39 cellular contexts compared by ENCODE assay signal in the genomic region with DNA sequence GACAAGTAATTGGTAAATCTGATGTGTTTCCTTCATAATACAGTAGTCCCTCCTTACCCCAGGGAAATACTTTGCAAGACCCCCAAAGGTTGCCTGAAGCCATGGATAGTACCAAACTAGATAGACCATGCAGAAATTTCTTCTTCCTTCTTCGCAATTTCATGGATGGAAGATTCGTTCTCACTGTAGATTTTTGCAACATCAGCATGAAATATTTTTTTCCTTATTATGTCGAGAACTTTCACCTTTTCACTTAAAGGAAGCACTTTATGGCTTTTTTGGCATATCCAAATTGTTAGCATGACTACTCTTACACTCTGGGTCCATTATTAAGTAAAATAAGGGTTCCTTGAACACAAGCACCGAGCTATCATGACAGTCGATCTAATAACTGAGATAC.
"Had no signal": no experiment of that assay in that cellular context is flagged by ENCODE, and none has a peak within 500 bp of the region (broad histone marks: within the 10 kb centered on the region; RNA-seq: fewer than 3 reads in every experiment).

No MANE protein-coding gene starts in this region.

- H3K4me1 ChIP-seq: adrenal gland, ascending aorta, body of pancreas, breast epithelium had no signal

- H3K36me3 Mint-ChIP-seq: activated naive CD4-positive, alpha-beta T cell treated with anti-CD3 and anti-CD28 coated beads, Interleukin-2, amount 10 ng/mL, durations not matched to agents 7 days and 5 days; activated naive CD4-positive, alpha-beta T cell treated with anti-CD3 and anti-CD28 coated beads, Interleukin-2, amount 50 U/mL, for 24 hours; activated naive CD4-positive, alpha-beta T cell treated with anti-CD3 and anti-CD28 coated beads, Interleukin-2, amount 50 U/mL, for 72 hours; activated naive CD8-positive, alpha-beta T cell; activated naive CD8-positive, alpha-beta T cell treated with anti-CD3 and anti-CD28 coated beads for 36 hours; activated naive CD8-positive, alpha-beta T cell treated with anti-CD3 and anti-CD28 coated beads, Interleukin-2, amount 10 ng/mL, durations not matched to agents 7 days and 5 days; brain had no signal

- H3K27me3 Mint-ChIP-seq: activated naive CD4-positive, alpha-beta T cell treated with anti-CD3 and anti-CD28 coated beads, Interleukin-2, amount 10 ng/mL, durations not matched to agents 7 days and 5 days; activated naive CD8-positive, alpha-beta T cell; activated naive CD8-positive, alpha-beta T cell treated with anti-CD3 and anti-CD28 coated beads for 36 hours; activated T-helper 17 cell treated with anti-CD3 and anti-CD28 coated beads, Interleukin-2, amount 50 U/mL, for 72 hours; central memory CD8-positive, alpha-beta T cell had no signal

- H3K9me3 Mint-ChIP-seq: activated naive CD4-positive, alpha-beta T cell treated with anti-CD3 and anti-CD28 coated beads for 36 hours; activated naive CD4-positive, alpha-beta T cell treated with anti-CD3 and anti-CD28 coated beads, Interleukin-2, amount 10 ng/mL, durations not matched to agents 7 days and 5 days; activated naive CD4-positive, alpha-beta T cell treated with anti-CD3 and anti-CD28 coated beads, Interleukin-2, amount 50 U/mL, for 24 hours; activated naive CD4-positive, alpha-beta T cell treated with anti-CD3 and anti-CD28 coated beads, Interleukin-2, amount 50 U/mL, for 72 hours; activated naive CD8-positive, alpha-beta T cell treated with anti-CD3 and anti-CD28 coated beads for 36 hours; activated naive CD8-positive, alpha-beta T cell treated with anti-CD3 and anti-CD28 coated beads, Interleukin-2, amount 10 ng/mL, durations not matched to agents 7 days and 5 days; activated naive CD8-positive, alpha-beta T cell treated with anti-CD3 and anti-CD28 coated beads, Interleukin-2, amount 50 U/mL, for 24 hours; activated T-cell treated with anti-CD3 and anti-CD28 coated beads, Interleukin-2, amount 50 U/mL, for 4 hours; activated T-cell treated with anti-CD3 and anti-CD28 coated beads, Interleukin-2, amount 50 U/mL, for 72 hours; activated T-helper 1 cell treated with anti-CD3 and anti-CD28 coated beads, Interleukin-12 subunit alpha, Interleukin-12 subunit beta, Interleukin-2, Interleukin-4 antibody, amounts not matched to agents 30 ng/mL and 10 ng/mL and 1 ng/mL, durations not matched to agents 14 hours and 24 hours and 36 hours; activated T-helper 17 cell treated with anti-CD3 and anti-CD28 coated beads, Interleukin-2, amount 50 U/mL, for 72 hours; activated T-helper 2 cell treated with anti-CD3 and anti-CD28 coated beads, Interferon-gamma antibody, Interleukin-2, Interleukin-4, amounts not matched to agents 10 μg/mL and 5 μg/mL and 100 μg/mL, durations not matched to agents 14 hours and 24 hours and 36 hours; central memory CD8-positive, alpha-beta T cell had no signal

- H3K36me3 ChIP-seq: adrenal gland, ascending aorta, brain microvascular endothelial cell, breast epithelium, cardiac muscle cell had no signal

- H3K4me1 Mint-ChIP-seq: activated naive CD4-positive, alpha-beta T cell treated with anti-CD3 and anti-CD28 coated beads, Interleukin-2, amount 10 ng/mL, durations not matched to agents 7 days and 5 days; activated naive CD4-positive, alpha-beta T cell treated with anti-CD3 and anti-CD28 coated beads, Interleukin-2, amount 50 U/mL, for 24 hours; activated naive CD8-positive, alpha-beta T cell treated with anti-CD3 and anti-CD28 coated beads for 36 hours; activated naive CD8-positive, alpha-beta T cell treated with anti-CD3 and anti-CD28 coated beads, Interleukin-2, amount 10 ng/mL, durations not matched to agents 7 days and 5 days; activated naive CD8-positive, alpha-beta T cell treated with anti-CD3 and anti-CD28 coated beads, Interleukin-2, amount 50 U/mL, for 24 hours; activated T-helper 17 cell treated with anti-CD3 and anti-CD28 coated beads, Interleukin-2, amount 50 U/mL, for 72 hours; brain; central memory CD8-positive, alpha-beta T cell had no signal

- H3K27me3 ChIP-seq: adrenal gland, ascending aorta, body of pancreas, brain microvascular endothelial cell, breast epithelium, cardiac muscle cell had no signal

- H3K27ac ChIP-seq: adrenal gland, ascending aorta, body of pancreas, brain microvascular endothelial cell, breast epithelium, cardiac muscle cell had no signal

- FAIRE-seq: astrocyte, bronchial epithelial cell, colon had no signal

- H3K4me3 ChIP-seq: adrenal gland, ascending aorta, body of pancreas, breast epithelium, cardiac muscle cell had no signal

- H3K4me3 Mint-ChIP-seq: activated naive CD4-positive, alpha-beta T cell treated with anti-CD3 and anti-CD28 coated beads for 36 hours; activated naive CD4-positive, alpha-beta T cell treated with anti-CD3 and anti-CD28 coated beads, Interleukin-2, amount 10 ng/mL, durations not matched to agents 7 days and 5 days; activated naive CD4-positive, alpha-beta T cell treated with anti-CD3 and anti-CD28 coated beads, Interleukin-2, amount 50 U/mL, for 24 hours; activated naive CD8-positive, alpha-beta T cell; activated naive CD8-positive, alpha-beta T cell treated with anti-CD3 and anti-CD28 coated beads for 36 hours; activated naive CD8-positive, alpha-beta T cell treated with anti-CD3 and anti-CD28 coated beads, Interleukin-2, amount 10 ng/mL, durations not matched to agents 7 days and 5 days; activated naive CD8-positive, alpha-beta T cell treated with anti-CD3 and anti-CD28 coated beads, Interleukin-2, amount 50 U/mL, for 24 hours; activated T-cell treated with anti-CD3 and anti-CD28 coated beads, Interleukin-2, amount 50 U/mL, for 4 hours; activated T-cell treated with anti-CD3 and anti-CD28 coated beads, Interleukin-2, amount 50 U/mL, for 72 hours; activated T-helper 1 cell treated with anti-CD3 and anti-CD28 coated beads, Interleukin-12 subunit alpha, Interleukin-12 subunit beta, Interleukin-2, Interleukin-4 antibody, amounts not matched to agents 30 ng/mL and 10 ng/mL and 1 ng/mL, durations not matched to agents 14 hours and 24 hours and 36 hours; activated T-helper 17 cell treated with anti-CD3 and anti-CD28 coated beads, Interleukin-2, amount 50 U/mL, for 72 hours; brain; central memory CD8-positive, alpha-beta T cell had no signal

- ATAC-seq: activated naive CD4-positive, alpha-beta T cell treated with anti-CD3 and anti-CD28 coated beads, Interleukin-2, amount 50 U/mL, for 72 hours; activated naive CD8-positive, alpha-beta T cell treated with anti-CD3 and anti-CD28 coated beads, Interleukin-2, amount 50 U/mL, for 24 hours; activated T-cell treated with anti-CD3 and anti-CD28 coated beads, Interleukin-2, amount 50 U/mL, for 4 hours; activated T-cell treated with anti-CD3 and anti-CD28 coated beads, Interleukin-2, amount 50 U/mL, for 72 hours; activated T-helper 17 cell treated with anti-CD3 and anti-CD28 coated beads, Interleukin-2, amount 50 U/mL, for 72 hours; body of pancreas had no signal

- H3K27ac Mint-ChIP-seq: activated naive CD4-positive, alpha-beta T cell treated with anti-CD3 and anti-CD28 coated beads for 36 hours; activated naive CD4-positive, alpha-beta T cell treated with anti-CD3 and anti-CD28 coated beads, Interleukin-2, amount 10 ng/mL, durations not matched to agents 7 days and 5 days; activated naive CD4-positive, alpha-beta T cell treated with anti-CD3 and anti-CD28 coated beads, Interleukin-2, amount 50 U/mL, for 24 hours; activated naive CD4-positive, alpha-beta T cell treated with anti-CD3 and anti-CD28 coated beads, Interleukin-2, amount 50 U/mL, for 72 hours; activated naive CD8-positive, alpha-beta T cell; activated naive CD8-positive, alpha-beta T cell treated with anti-CD3 and anti-CD28 coated beads for 36 hours; activated naive CD8-positive, alpha-beta T cell treated with anti-CD3 and anti-CD28 coated beads, Interleukin-2, amount 10 ng/mL, durations not matched to agents 7 days and 5 days; activated naive CD8-positive, alpha-beta T cell treated with anti-CD3 and anti-CD28 coated beads, Interleukin-2, amount 50 U/mL, for 24 hours; activated T-cell treated with anti-CD3 and anti-CD28 coated beads, Interleukin-2, amount 50 U/mL, for 72 hours; activated T-helper 1 cell treated with anti-CD3 and anti-CD28 coated beads, Interleukin-12 subunit alpha, Interleukin-12 subunit beta, Interleukin-2, Interleukin-4 antibody, amounts not matched to agents 30 ng/mL and 10 ng/mL and 1 ng/mL, durations not matched to agents 14 hours and 24 hours and 36 hours; activated T-helper 17 cell treated with anti-CD3 and anti-CD28 coated beads, Interleukin-2, amount 50 U/mL, for 72 hours; activated T-helper 2 cell treated with anti-CD3 and anti-CD28 coated beads, Interferon-gamma antibody, Interleukin-2, Interleukin-4, amounts not matched to agents 10 μg/mL and 5 μg/mL and 100 μg/mL, durations not matched to agents 14 hours and 24 hours and 36 hours; brain had no signal

- H3K9me3 ChIP-seq: adrenal gland, ascending aorta, body of pancreas, breast epithelium had no signal

- DNase-seq: activated effector memory CD4-positive, alpha-beta T cell treated with anti-CD3 and anti-CD28 coated beads, Interleukin-2, amount 50 U/mL, for 16 hours; activated effector memory CD4-positive, alpha-beta T cell treated with Interleukin-2 at 50 U/mL for 16 hours; activated gamma-delta T cell; activated gamma-delta T cell treated with Interleukin-2 at 50 U/mL for 16 hours; activated naive CD4-positive, alpha-beta T cell; activated naive CD4-positive, alpha-beta T cell treated with anti-CD3 and anti-CD28 coated beads for 36 hours; activated naive CD4-positive, alpha-beta T cell treated with anti-CD3 and anti-CD28 coated beads, Interleukin-2, amount 10 ng/mL, durations not matched to agents 7 days and 5 days; activated naive CD4-positive, alpha-beta T cell treated with anti-CD3 and anti-CD28 coated beads, Interleukin-2, amount 50 U/mL, for 16 hours; activated naive CD4-positive, alpha-beta T cell treated with Interleukin-2 at 50 U/mL for 16 hours; activated naive CD8-positive, alpha-beta T cell treated with anti-CD3 and anti-CD28 coated beads for 36 hours; activated naive CD8-positive, alpha-beta T cell treated with anti-CD3 and anti-CD28 coated beads, Interleukin-2, amount 10 ng/mL, durations not matched to agents 7 days and 5 days; activated naive CD8-positive, alpha-beta T cell treated with anti-CD3 and anti-CD28 coated beads, Interleukin-2, amount 50 U/mL, for 24 hours; activated T-cell treated with anti-CD3 and anti-CD28 coated beads, Interleukin-2, amount 50 U/mL, for 4 hours; activated T-cell treated with anti-CD3 and anti-CD28 coated beads, Interleukin-2, amount 50 U/mL, for 48 hours; activated T-cell treated with anti-CD3 and anti-CD28 coated beads, Interleukin-2, amount 50 U/mL, for 72 hours; adrenal gland; amniotic stem cell; amygdala; anterior cingulate cortex; aorta; body of pancreas; brain microvascular endothelial cell; caudate nucleus; central memory CD4-positive, alpha-beta T cell; cerebellar nuclear complex had no signal
